ENCODE assay signal across 16 cellular contexts in the genomic region with DNA sequence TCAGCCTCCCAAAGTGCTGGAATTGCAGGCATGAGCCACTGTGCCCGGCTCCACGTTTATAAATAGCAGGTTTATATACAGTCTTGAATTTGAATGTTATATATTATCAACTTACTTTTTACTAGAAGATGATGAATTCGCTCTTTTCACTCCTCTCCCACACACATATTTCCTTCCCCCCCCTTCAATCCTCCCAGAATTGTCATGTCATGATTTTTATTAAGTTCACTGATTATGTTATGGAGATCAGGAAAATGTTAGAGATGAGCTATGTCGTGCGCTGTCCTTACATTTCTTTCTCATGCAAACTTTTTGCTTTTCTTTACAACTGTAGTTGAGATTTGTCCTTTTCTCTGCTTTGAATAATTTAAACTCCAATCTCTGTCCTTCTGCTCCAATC. TPM values are rescaled to one million over a fixed set of nuclear protein-coding genes. Genes with fewer than 3 reads are reported as not detected.
DNase-seq lines count a peak whose midpoint lies in the region; ATAC-seq, FAIRE-seq and TF ChIP-seq lines count a peak whose summit lies in the region.
"Had no signal": no experiment of that assay in that cellular context is flagged by ENCODE, and none has a peak within 500 bp of the region (broad histone marks: within the 10 kb centered on the region; RNA-seq: fewer than 3 reads in every experiment).

No MANE protein-coding gene starts in this region.

- peaks cover 17% of the 10 kb centered on the region for H3K9me3 Mint-ChIP-seq in nephron
- H3K9me3 Mint-ChIP-seq: CD4-positive, alpha-beta T cell had no signal

- H3K27ac ChIP-seq in A549 (no peak overlapping the region), PC-9 (no peak overlapping the region)
- H3K27ac ChIP-seq: GM23248, HL-60 had no signal

- H3K27me3 ChIP-seq in PC-9 (ENCODE audit: insufficient read depth, low read depth), result peaks cover 28% of the 10 kb centered on the region; the same call in 1 of the 2 replicates

- H3K9me2 ChIP-seq in PC-9 (ENCODE audit: insufficient read depth), result no peaks in the 10 kb centered on the region

- no peak overlapping the region for H3K4me3 Mint-ChIP-seq in nephron
- H3K4me3 Mint-ChIP-seq: B cell; CD4-positive, alpha-beta T cell had no signal

- TF ChIP-seq RAD21 in A549 (conservative IDR thresholded peaks at IDR 0.05 in 1 of 2, IDR thresholded peaks at IDR 0.05 in 1 of 2), result no peak

- no peak for ATAC-seq in A549

- H3K9me3 ChIP-seq in A549 (peaks cover 47% of the 10 kb centered on the region), PC-9 (ENCODE audit: insufficient read depth, low read depth) (no peaks in the 10 kb centered on the region)

- DNase-seq in A549 (ENCODE audit: low read depth in 1 of 2, low spot score in 1 of 2) (no peak), PC-9 (no peak), AML-193 (lab: John Stamatoyannopoulos, UW) (no peak)
- no peak for DNase-seq in activated CD4-positive, alpha-beta T cell treated with anti-CD3 and anti-CD28 coated beads for 48 hours
- DNase-seq: 8988T; ACHN; C1 segment of cervical spinal cord; Calu3; CD4-positive, alpha-beta T cell; DMS 273 treated with DMSO at 0.1 percent for 48 hours; GM23248; H7 had no signal

- H3K27me3 Mint-ChIP-seq in nephron (ENCODE audit: low read depth), result peaks cover 6% of the 10 kb centered on the region
- H3K27me3 Mint-ChIP-seq: CD4-positive, alpha-beta T cell had no signal

- H2AFZ ChIP-seq in PC-9, result 0 out of 2 replicates have a peak overlapping the region, but pooled peaks have one; percentile 35
- H2AFZ ChIP-seq: GM23248 had no signal

- no peak for TF ChIP-seq EP300 in A549 (IDR thresholded peaks at IDR 0.05)

- peaks cover 11% of the 10 kb centered on the region for H3K4me1 Mint-ChIP-seq in nephron
- H3K4me1 Mint-ChIP-seq: B cell had no signal

- POLR2A ChIA-PET in A549 (lab: Yijun Ruan, JAX) (no interaction called here), PC-9 (lab: Charles Lee; ENCODE audit: unreplicated experiment) (no interaction called here)

- H3F3A ChIP-seq in PC-9 (ENCODE audit: insufficient read depth, low read depth), result 0 out of 2 replicates have a peak, but pooled peaks cover 8% of the 10 kb centered on the region

- CTCF ChIA-PET in A549 (lab: Yijun Ruan, JAX), result interaction anchor here (5.8 to 61.4 kb wide), 3 partner anchors 9 to 61 kb away, joined by 40 to 1860 read pairs (median 67); a partner anchor contains a TSS
- CTCF ChIA-PET in PC-9 (lab: Charles Lee), result no interaction called here

- no TSS peak for BruUV-seq in PC-9 (replicated peaks; lab: Mats Ljungman, UMichigan)

- H3K27ac Mint-ChIP-seq in nephron, result peak overlapping the region; percentile 22 to 76 (median 75)
- H3K27ac Mint-ChIP-seq: B cell; CD4-positive, alpha-beta T cell had no signal

- H3K36me3 ChIP-seq in PC-9 (ENCODE audit: low read depth), result no peaks in the 10 kb centered on the region

- TF ChIP-seq POLR2A in A549 (IDR thresholded peaks at IDR 0.05; ENCODE audit: low read length), result no peak

- H3K4me3 ChIP-seq in A549, result no peak overlapping the region
- H3K4me3 ChIP-seq in PC-9, result no peak overlapping the region
- H3K4me3 ChIP-seq: GM23248 had no signal

- no peaks in the 10 kb centered on the region for H4K20me1 ChIP-seq in PC-9 (ENCODE audit: insufficient read depth)

- no peaks in the 10 kb centered on the region for H3K79me2 ChIP-seq in PC-9 (ENCODE audit: low read depth)

- FAIRE-seq in A549 (lab: Jason Lieb, UNC), result peak; percentile 74

- TF ChIP-seq CTCF in A549 (IDR thresholded peaks at IDR 0.05), result no peak
- TF ChIP-seq CTCF in PC-9 (conservative IDR thresholded peaks at IDR 0.05), result no peak
- no peak for TF ChIP-seq CTCF in nephron (IDR thresholded peaks at IDR 0.05; ENCODE audit: unreplicated experiment in 3 of 3)

- no peaks in the 10 kb centered on the region for H3K4me1 ChIP-seq in A549
- H3K4me1 ChIP-seq in PC-9 (replicated peaks; ENCODE audit: insufficient read depth), result no peaks in the 10 kb centered on the region

- intact Hi-C loops in PC-9 (cut with micrococcal nuclease; ENCODE audit: unreplicated experiment), result no loop called here

- H3K36me3 Mint-ChIP-seq in nephron (ENCODE audit: low read depth), result no peaks in the 10 kb centered on the region

- 65% methylated on average over 5 of the region's 5 CpGs for WGBS in A549 (ENCODE audit: missing lambda C conversion rate)

- no peak overlapping the region for H3K4me2 ChIP-seq in A549
- H3K4me2 ChIP-seq in PC-9, result no peak overlapping the region

TF ChIP-seq in A549, 52 proteins besides CTCF, POLR2A, EP300 and RAD21 (continues in another document):
- no peak for TF ChIP-seq JUNB (IDR thresholded peaks at IDR 0.05)
- TF ChIP-seq ZSCAN20 (CRISPR knock-in tag; IDR thresholded peaks at IDR 0.05), result no peak
- peak; percentile 79 for TF ChIP-seq NFE2L2 (conservative IDR thresholded peaks at IDR 0.05; ENCODE audit: low read length)
- TF ChIP-seq EHF (CRISPR knock-in tag; IDR thresholded peaks at IDR 0.05), result no peak
- TF ChIP-seq, protein P1, sequence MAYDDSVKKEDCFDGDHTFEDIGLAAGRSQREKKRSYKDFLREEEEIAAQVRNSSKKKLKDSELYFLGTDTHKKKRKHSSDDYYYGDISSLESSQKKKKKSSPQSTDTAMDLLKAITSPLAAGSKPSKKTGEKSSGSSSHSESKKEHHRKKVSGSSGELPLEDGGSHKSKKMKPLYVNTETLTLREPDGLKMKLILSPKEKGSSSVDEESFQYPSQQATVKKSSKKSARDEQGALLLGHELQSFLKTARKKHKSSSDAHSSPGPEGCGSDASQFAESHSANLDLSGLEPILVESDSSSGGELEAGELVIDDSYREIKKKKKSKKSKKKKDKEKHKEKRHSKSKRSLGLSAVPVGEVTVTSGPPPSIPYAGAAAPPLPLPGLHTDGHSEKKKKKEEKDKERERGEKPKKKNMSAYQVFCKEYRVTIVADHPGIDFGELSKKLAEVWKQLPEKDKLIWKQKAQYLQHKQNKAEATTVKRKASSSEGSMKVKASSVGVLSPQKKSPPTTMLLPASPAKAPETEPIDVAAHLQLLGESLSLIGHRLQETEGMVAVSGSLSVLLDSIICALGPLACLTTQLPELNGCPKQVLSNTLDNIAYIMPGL (CRISPR knock-in tag; IDR thresholded peaks at IDR 0.05; ENCODE audit: borderline replicate concordance), result no peak
- TF ChIP-seq, protein P2, sequence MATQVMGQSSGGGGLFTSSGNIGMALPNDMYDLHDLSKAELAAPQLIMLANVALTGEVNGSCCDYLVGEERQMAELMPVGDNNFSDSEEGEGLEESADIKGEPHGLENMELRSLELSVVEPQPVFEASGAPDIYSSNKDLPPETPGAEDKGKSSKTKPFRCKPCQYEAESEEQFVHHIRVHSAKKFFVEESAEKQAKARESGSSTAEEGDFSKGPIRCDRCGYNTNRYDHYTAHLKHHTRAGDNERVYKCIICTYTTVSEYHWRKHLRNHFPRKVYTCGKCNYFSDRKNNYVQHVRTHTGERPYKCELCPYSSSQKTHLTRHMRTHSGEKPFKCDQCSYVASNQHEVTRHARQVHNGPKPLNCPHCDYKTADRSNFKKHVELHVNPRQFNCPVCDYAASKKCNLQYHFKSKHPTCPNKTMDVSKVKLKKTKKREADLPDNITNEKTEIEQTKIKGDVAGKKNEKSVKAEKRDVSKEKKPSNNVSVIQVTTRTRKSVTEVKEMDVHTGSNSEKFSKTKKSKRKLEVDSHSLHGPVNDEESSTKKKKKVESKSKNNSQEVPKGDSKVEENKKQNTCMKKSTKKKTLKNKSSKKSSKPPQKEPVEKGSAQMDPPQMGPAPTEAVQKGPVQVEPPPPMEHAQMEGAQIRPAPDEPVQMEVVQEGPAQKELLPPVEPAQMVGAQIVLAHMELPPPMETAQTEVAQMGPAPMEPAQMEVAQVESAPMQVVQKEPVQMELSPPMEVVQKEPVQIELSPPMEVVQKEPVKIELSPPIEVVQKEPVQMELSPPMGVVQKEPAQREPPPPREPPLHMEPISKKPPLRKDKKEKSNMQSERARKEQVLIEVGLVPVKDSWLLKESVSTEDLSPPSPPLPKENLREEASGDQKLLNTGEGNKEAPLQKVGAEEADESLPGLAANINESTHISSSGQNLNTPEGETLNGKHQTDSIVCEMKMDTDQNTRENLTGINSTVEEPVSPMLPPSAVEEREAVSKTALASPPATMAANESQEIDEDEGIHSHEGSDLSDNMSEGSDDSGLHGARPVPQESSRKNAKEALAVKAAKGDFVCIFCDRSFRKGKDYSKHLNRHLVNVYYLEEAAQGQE (IDR thresholded peaks at IDR 0.05), result no peak

RNA-seq across cellular contexts. Expression of a gene that starts 17.8 kb away (rescaled TPM):
- polyA plus RNA-seq in A549 (2011; rRNA removed), result 184 and 221 TPM in 2 replicates
- 170 and 209 TPM in 2 replicates for polyA plus RNA-seq in A549 (2012; cell fraction: cytosol; rRNA removed)
- 411 and 413 TPM in 2 replicates for polyA plus RNA-seq in A549 (2012; cell fraction: nucleus; rRNA removed)
- 104 to 131 TPM (median 128 TPM) in 3 replicates for polyA plus RNA-seq in A549 (2017; fragmentation: RNase III; extraction: RNeasy Plus Mini Kit Qiagen cat#74134 plus additional on column Dnase treatment)
- 237 and 239 TPM in 2 replicates for polyA minus RNA-seq in A549 (2011; rRNA and poly(A)+ RNA removed)
- 62.7 and 105 TPM in 2 replicates for total RNA-seq in PC-9 (2021)

RNA-seq across cellular contexts. Expression of a gene that starts 18.2 kb away (rescaled TPM):
- polyA plus RNA-seq in A549 (2011; rRNA removed), result 3.7 and 5.0 TPM in 2 replicates
- 1.2 and 1.4 TPM in 2 replicates for polyA plus RNA-seq in A549 (2012; cell fraction: cytosol; rRNA removed)
- 1.2 and 1.7 TPM in 2 replicates for polyA plus RNA-seq in A549 (2012; cell fraction: nucleus; rRNA removed)
- 1.9 to 2.2 TPM (median 2.0 TPM) in 3 replicates for polyA plus RNA-seq in A549 (2017; fragmentation: RNase III; extraction: RNeasy Plus Mini Kit Qiagen cat#74134 plus additional on column Dnase treatment)
- 11.1 and 15.0 TPM in 2 replicates for polyA minus RNA-seq in A549 (2011; rRNA and poly(A)+ RNA removed)
- total RNA-seq in PC-9 (2021), result 3.5 and 4.1 TPM in 2 replicates

RNA-seq across cellular contexts. Expression of a gene that starts 48.0 kb away (rescaled TPM):
- polyA plus RNA-seq in A549 (2011; rRNA removed) (11.0 and 12.8 TPM in 2 replicates), A549 (2017; fragmentation: RNase III; extraction: RNeasy Plus Mini Kit Qiagen cat#74134 plus additional on column Dnase treatment) (10.3 to 11.4 TPM (median 11.3 TPM) in 3 replicates)
- 14.1 and 15.1 TPM in 2 replicates for polyA plus RNA-seq in A549 (2012; cell fraction: cytosol; rRNA removed)
- 21.3 and 22.5 TPM in 2 replicates for polyA plus RNA-seq in A549 (2012; cell fraction: nucleus; rRNA removed)
- polyA minus RNA-seq in A549 (2011; rRNA and poly(A)+ RNA removed), result 7.9 and 12.7 TPM in 2 replicates
- total RNA-seq in PC-9 (2021), result 2.4 and 3.0 TPM in 2 replicates

RNA-seq across cellular contexts. Expression of a gene that starts 55.6 kb away (rescaled TPM):
- 9.4 and 11.2 TPM in 2 replicates for polyA plus RNA-seq in A549 (2011; rRNA removed)
- polyA plus RNA-seq in A549 (2012; cell fraction: cytosol; rRNA removed), result 2.9 and 3.0 TPM in 2 replicates
- 2.0 and 2.8 TPM in 2 replicates for polyA plus RNA-seq in A549 (2012; cell fraction: nucleus; rRNA removed)
- 5.1 to 5.7 TPM (median 5.4 TPM) in 3 replicates for polyA plus RNA-seq in A549 (2017; fragmentation: RNase III; extraction: RNeasy Plus Mini Kit Qiagen cat#74134 plus additional on column Dnase treatment)
- polyA minus RNA-seq in A549 (2011; rRNA and poly(A)+ RNA removed), result 10.2 and 10.9 TPM in 2 replicates
- 1.3 and 1.9 TPM in 2 replicates for total RNA-seq in PC-9 (2021)

RNA-seq across cellular contexts. Expression of a gene that starts 59.2 kb away (rescaled TPM):
- polyA plus RNA-seq in A549 (2011; rRNA removed) (0.08 and 0.09 TPM in 2 replicates), A549 (2017; fragmentation: RNase III; extraction: RNeasy Plus Mini Kit Qiagen cat#74134 plus additional on column Dnase treatment) (0.04 to 0.12 TPM (median 0.06 TPM) in 3 replicates)
- 0.04 TPM in 2 replicates for polyA plus RNA-seq in A549 (2012; cell fraction: cytosol; rRNA removed)
- polyA plus RNA-seq in A549 (2012; cell fraction: nucleus; rRNA removed), result 0.47 and 0.66 TPM in 2 replicates
- not detected in 2 replicates for polyA minus RNA-seq in A549 (2011; rRNA and poly(A)+ RNA removed)
- 12.3 and 19.2 TPM in 2 replicates for total RNA-seq in PC-9 (2021)
- total RNA-seq: B cell; CD4-positive, alpha-beta T cell; Daoy; GM23248 had no signal
- polyA plus RNA-seq: GM23248 had no signal
